Comparison of ENCODE assay signal across 16 cellular contexts in genomic region chr1:237507005-237507404, GRCh38.
DNase-seq lines count a peak whose midpoint lies in the region; ATAC-seq and TF ChIP-seq lines count a peak whose summit lies in the region.
"Had no signal": no experiment of that assay in that cellular context is flagged by ENCODE, and none has a peak within 500 bp of the region (broad histone marks: within the 10 kb centered on the region; RNA-seq: fewer than 3 reads in every experiment).

No MANE protein-coding gene starts in this region.

- DNase-seq in CD8-positive, alpha-beta T cell = no peak
- no peak for DNase-seq in stimulated activated CD8-positive, alpha-beta memory T cell treated with anti-CD3 and anti-CD28 coated beads, Interleukin-4, amount 100 ng/mL, for 48 hours
- no peak for DNase-seq in NCI-H510A treated with DMSO at 0.1 percent for 48 hours (lab: John Stamatoyannopoulos, UW)
- no peak for DNase-seq in left lobe of liver (ENCODE audit: low spot score)
- DNase-seq in C1 segment of cervical spinal cord (lab: John Stamatoyannopoulos, UW) = no peak
- DNase-seq: activated CD4-positive, alpha-beta T cell treated with anti-CD3 and anti-CD28 coated beads, Interleukin-2, amount 50 U/mL, for 1 hour; esophagus squamous epithelium; SIG-M5; stimulated activated CD4-positive, alpha-beta T cell treated with anti-CD3 and anti-CD28 coated beads, Interleukin-2, amount 100 ng/mL, for 24 hours had no signal

- no peaks in the 10 kb centered on the region for H3K4me1 ChIP-seq in CD8-positive, alpha-beta T cell (ENCODE audit: insufficient read depth, low read length)
- H3K4me1 ChIP-seq: BLaER1 treated with 17β-estradiol and CSF1 and Interleukin-3, amounts not matched to agents 10 nM and 100 nM; esophagus squamous epithelium had no signal

- peak overlapping the region; percentile 38 for H3K27ac Mint-ChIP-seq in CD8-positive, alpha-beta T cell
- H3K27ac Mint-ChIP-seq: immature natural killer cell, nephron had no signal

- H3K27ac ChIP-seq in CD8-positive, alpha-beta T cell (ENCODE audit: low read depth, low read length) = no peak overlapping the region
- H3K27ac ChIP-seq: BLaER1 treated with 17β-estradiol and CSF1 and Interleukin-3, amounts not matched to agents 10 nM and 100 nM; esophagus squamous epithelium; thoracic aorta had no signal

- CTCF ChIA-PET in CD8-positive, alpha-beta T cell (lab: Charles Lee) = no interaction called here

- H3K27me3 Mint-ChIP-seq in CD8-positive, alpha-beta T cell (ENCODE audit: low read depth) = peaks cover 7% of the 10 kb centered on the region

- TF ChIP-seq CTCF in CD8-positive, alpha-beta T cell (IDR thresholded peaks at IDR 0.05) = no peak

- H3K27me3 ChIP-seq in CD8-positive, alpha-beta T cell (ENCODE audit: insufficient read depth, low read length) = no peaks in the 10 kb centered on the region
- H3K27me3 ChIP-seq: BLaER1 treated with 17β-estradiol and CSF1 and Interleukin-3, amounts not matched to agents 10 nM and 100 nM; esophagus squamous epithelium had no signal

- no peak overlapping the region for H3K4me3 ChIP-seq in CD8-positive, alpha-beta T cell (ENCODE audit: low read depth, low read length)
- H3K4me3 ChIP-seq: BLaER1 treated with 17β-estradiol and CSF1 and Interleukin-3, amounts not matched to agents 10 nM and 100 nM; esophagus squamous epithelium; thoracic aorta had no signal

- H3K36me3 ChIP-seq in CD8-positive, alpha-beta T cell (ENCODE audit: insufficient read depth, low read length) = no peaks in the 10 kb centered on the region
- H3K36me3 ChIP-seq: BLaER1 treated with 17β-estradiol and CSF1 and Interleukin-3, amounts not matched to agents 10 nM and 100 nM; esophagus squamous epithelium had no signal

- no peak for ATAC-seq in CD8-positive, alpha-beta T cell
- ATAC-seq in GM18873 (IDR thresholded peaks at IDR 0.05; ENCODE audit: low FRiP score, unreplicated experiment) (peak; percentile 77), GM21737 (IDR thresholded peaks at IDR 0.05; ENCODE audit: unreplicated experiment) (peak; percentile 92), HG03280 (IDR thresholded peaks at IDR 0.05; ENCODE audit: unreplicated experiment) (peak; percentile 85), left lobe of liver (no peak)

- no peaks in the 10 kb centered on the region for H3K9me3 Mint-ChIP-seq in CD8-positive, alpha-beta T cell
- H3K9me3 Mint-ChIP-seq: nephron had no signal

- intact Hi-C loops in CD8-positive, alpha-beta T cell (cut with DNase I, micrococcal nuclease) = no loop called here

- H3K4me3 Mint-ChIP-seq in CD8-positive, alpha-beta T cell = peak overlapping the region; percentile 6
- H3K4me3 Mint-ChIP-seq: nephron had no signal

- no peaks in the 10 kb centered on the region for H3K9me3 ChIP-seq in CD8-positive, alpha-beta T cell (ENCODE audit: low read length)
- H3K9me3 ChIP-seq: BLaER1 treated with 17β-estradiol and CSF1 and Interleukin-3, amounts not matched to agents 10 nM and 100 nM; esophagus squamous epithelium; thoracic aorta had no signal

- POLR2A ChIA-PET in CD8-positive, alpha-beta T cell (lab: Charles Lee) = interaction anchor here (0.6 kb wide), 1 partner anchor 9 kb away, joined by 4 read pairs; no protein-coding TSS in a partner anchor

- no peaks in the 10 kb centered on the region for H3K36me3 Mint-ChIP-seq in CD8-positive, alpha-beta T cell
- H3K36me3 Mint-ChIP-seq: immature natural killer cell had no signal

- H3K4me1 Mint-ChIP-seq in CD8-positive, alpha-beta T cell (ENCODE audit: low read depth) = peaks cover 8% of the 10 kb centered on the region
- H3K4me1 Mint-ChIP-seq: immature natural killer cell, nephron had no signal

Comparison
In these comparisons a context has a peak if more than half of its experiments do, and no peak if none do; other contexts are left out.
1. ATAC-seq: peak in GM18873 (single experiment), GM21737 (single experiment) and HG03280 (single experiment); none in CD8-positive, alpha-beta T cell (single experiment) and left lobe of liver (single experiment).